ENCODE assay signal across 1 cellular context in genomic region chr1:77776007-77776725, GRCh38.
TF ChIP-seq lines count a peak whose summit lies in the region.

No MANE protein-coding gene starts in this region.

TF ChIP-seq in IMR-90, 13 proteins besides CTCF, POLR2A, EP300 and RAD21 (continued from another document):
- TF ChIP-seq ELK1 (IDR thresholded peaks at IDR 0.05; ENCODE audit: borderline replicate concordance, low read depth, low read length) (no peak), CHD1 (IDR thresholded peaks at IDR 0.05; ENCODE audit: low read depth, low read length) (no peak), USF2 (IDR thresholded peaks at IDR 0.05; ENCODE audit: low read depth, low read length) (no peak), RCOR1 (IDR thresholded peaks at IDR 0.05; ENCODE audit: insufficient replicate concordance, low read length) (no peak)
